In genomic region chr14:92687681-92688433, GRCh38 we compare ENCODE assay signal across 8 cellular contexts.
DNase-seq lines count a peak whose midpoint lies in the region; ATAC-seq and TF ChIP-seq lines count a peak whose summit lies in the region.

No MANE protein-coding gene starts in this region.

- peak; percentile 68 for DNase-seq in RWPE2 (ENCODE audit: low spot score)
- no peak for DNase-seq in right atrium auricular region (ENCODE audit: low spot score)
- no peak for DNase-seq in sciatic nerve (ENCODE audit: low spot score)
- no peak for DNase-seq in activated CD4-positive, CD25-positive, alpha-beta regulatory T cell (lab: John Stamatoyannopoulos, UW)
- DNase-seq in activated naive CD4-positive, alpha-beta T cell treated with anti-CD3 and anti-CD28 coated beads for 36 hours = no peak

- CTCF ChIA-PET in activated naive CD4-positive, alpha-beta T cell treated with anti-CD3 and anti-CD28 coated beads for 36 hours (lab: Charles Lee) = interaction anchor here (1.0 to 2.4 kb wide), 3 partner anchors 13 to 96 kb away, joined by 4 to 13 read pairs (median 9); no protein-coding TSS in a partner anchor

- peaks cover 22% of the 10 kb centered on the region for H3K27me3 ChIP-seq in HUES48 (ENCODE audit: control insufficient read depth, insufficient read depth, low read length)
- peaks cover 8% of the 10 kb centered on the region for H3K27me3 ChIP-seq in RWPE2 (ENCODE audit: insufficient read depth, poor library complexity, severe bottlenecking)
- no peaks in the 10 kb centered on the region for H3K27me3 ChIP-seq in right atrium auricular region

- TF ChIP-seq CTCF in RWPE2 (IDR thresholded peaks at IDR 0.05; ENCODE audit: poor library complexity, severe bottlenecking) (no peak), right atrium auricular region (IDR thresholded peaks at IDR 0.05) (no peak)

- no peaks in the 10 kb centered on the region for H3K27me3 Mint-ChIP-seq in activated naive CD4-positive, alpha-beta T cell treated with anti-CD3 and anti-CD28 coated beads for 36 hours (ENCODE audit: low read depth)

- H3K4me1 Mint-ChIP-seq in activated naive CD4-positive, alpha-beta T cell treated with anti-CD3 and anti-CD28 coated beads for 36 hours (ENCODE audit: low read depth) = peaks cover 6% of the 10 kb centered on the region

- ATAC-seq in RWPE2 (ENCODE audit: low read depth) = peak; percentile 11; the same call in 1 of the 3 replicates
- ATAC-seq in sciatic nerve = peak; percentile 28
- no peak for ATAC-seq in HG02588 (IDR thresholded peaks at IDR 0.05; ENCODE audit: unreplicated experiment)
- ATAC-seq in HG02852 (IDR thresholded peaks at IDR 0.05; ENCODE audit: unreplicated experiment) = no peak

- H3K36me3 ChIP-seq in HUES48 (ENCODE audit: control insufficient read depth, insufficient read depth, low read length) (no peaks in the 10 kb centered on the region), RWPE2 (ENCODE audit: low read depth) (no peaks in the 10 kb centered on the region), right atrium auricular region (peaks cover 14% of the 10 kb centered on the region)

- H3K27ac Mint-ChIP-seq in activated naive CD4-positive, alpha-beta T cell treated with anti-CD3 and anti-CD28 coated beads for 36 hours = no peak overlapping the region

- H3K9me3 Mint-ChIP-seq in activated naive CD4-positive, alpha-beta T cell treated with anti-CD3 and anti-CD28 coated beads for 36 hours = no peaks in the 10 kb centered on the region

- peak overlapping the region; percentile 70 for H3K4me3 ChIP-seq in HUES48 (ENCODE audit: low read depth, low read length)
- H3K4me3 ChIP-seq in RWPE2 (ENCODE audit: severe bottlenecking) = no peak overlapping the region
- H3K4me3 ChIP-seq in right atrium auricular region = peak overlapping the region; percentile 27 to 55

- H3K36me3 Mint-ChIP-seq in activated naive CD4-positive, alpha-beta T cell treated with anti-CD3 and anti-CD28 coated beads for 36 hours (ENCODE audit: low read depth) = peaks cover 11% of the 10 kb centered on the region

- no peaks in the 10 kb centered on the region for H3K9me3 ChIP-seq in HUES48 (ENCODE audit: control insufficient read depth, insufficient read depth, low read length)
- H3K9me3 ChIP-seq in RWPE2 (ENCODE audit: severe bottlenecking) = no peaks in the 10 kb centered on the region
- no peaks in the 10 kb centered on the region for H3K9me3 ChIP-seq in right atrium auricular region

- H3K4me1 ChIP-seq in HUES48 (ENCODE audit: control insufficient read depth, insufficient read depth, low read length) (no peaks in the 10 kb centered on the region; the same call in 1 of the 2 replicates), RWPE2 (ENCODE audit: insufficient read depth, poor library complexity, severe bottlenecking) (no peaks in the 10 kb centered on the region), right atrium auricular region (peaks cover 0 to 22% of the 10 kb centered on the region in 2 donors)

- no peak overlapping the region for H3K4me3 Mint-ChIP-seq in activated naive CD4-positive, alpha-beta T cell treated with anti-CD3 and anti-CD28 coated beads for 36 hours

- intact Hi-C loops in sciatic nerve (cut with DNase I) = loop anchor here (5.0 kb wide), 1 partner anchor 94 kb away; no protein-coding TSS in a partner anchor
- intact Hi-C loops in activated naive CD4-positive, alpha-beta T cell treated with anti-CD3 and anti-CD28 coated beads for 36 hours (cut with micrococcal nuclease) = loop anchor here (10.0 kb wide), 1 partner anchor 233 kb away; no protein-coding TSS in a partner anchor

- H3K9ac ChIP-seq in HUES48 (ENCODE audit: low read depth, low read length) = no peak overlapping the region

- H3K27ac ChIP-seq in HUES48 (ENCODE audit: low read depth, low read length) = no peak overlapping the region
- H3K27ac ChIP-seq in RWPE2 (ENCODE audit: poor library complexity, severe bottlenecking) = no peak overlapping the region
- H3K27ac ChIP-seq in right atrium auricular region = peak overlapping the region in 1 of 2 donors; percentile 36

Comparison
In these comparisons a context has a peak if more than half of its experiments do, and no peak if none do; other contexts are left out.
1. ATAC-seq: peak in RWPE2 (single experiment) and sciatic nerve (single experiment); none in HG02588 (single experiment) and HG02852 (single experiment).